In the genomic region with DNA sequence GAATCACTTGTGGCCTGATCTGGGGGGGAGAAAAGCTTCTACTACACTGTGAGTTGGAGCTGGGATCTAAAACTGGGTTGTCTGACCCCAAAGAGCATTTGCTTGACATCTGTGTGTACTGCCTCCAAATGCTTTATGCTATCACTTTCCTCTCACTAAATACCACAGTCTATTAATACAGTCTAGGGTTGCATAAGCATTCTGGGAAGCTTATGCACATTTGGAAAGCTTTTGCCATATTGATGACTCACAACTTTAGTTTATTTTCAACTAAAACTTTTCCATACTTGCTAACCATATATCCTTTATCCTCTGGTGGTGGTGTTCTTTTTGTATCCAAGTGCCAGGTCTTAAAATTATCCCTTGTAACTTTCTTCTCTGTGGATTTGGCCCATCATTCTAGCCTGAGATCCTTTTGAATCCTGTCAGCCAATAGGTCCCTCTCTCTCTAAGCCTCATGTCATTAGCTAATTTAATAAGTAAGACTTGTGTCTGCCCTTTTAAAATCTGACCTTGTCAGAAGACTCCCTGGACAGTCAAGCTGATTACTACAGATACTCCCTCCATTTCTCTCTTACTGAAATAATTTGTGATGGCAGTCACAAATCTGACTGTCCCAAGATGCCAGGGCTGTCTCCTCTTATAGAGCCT, we compare ENCODE assay signal across 14 cellular contexts.
A peak's percentile ranks its signal among the peaks of the same experiment; 100 is the strongest.
DNase-seq lines count a peak whose midpoint lies in the region; ATAC-seq and TF ChIP-seq lines count a peak whose summit lies in the region.
"Had no signal": no experiment of that assay in that cellular context is flagged by ENCODE, and none has a peak within 500 bp of the region (broad histone marks: within the 10 kb centered on the region; RNA-seq: fewer than 3 reads in every experiment).

No MANE protein-coding gene starts in this region.

- H3K36me3 Mint-ChIP-seq in activated CD4-positive, alpha-beta T cell treated with anti-CD3 and anti-CD28 coated beads, Interleukin-2, amount 10 ng/mL, durations not matched to agents 24 days and 14 days (ENCODE audit: low read depth), result no peaks in the 10 kb centered on the region
- H3K36me3 Mint-ChIP-seq: natural killer cell had no signal

- no peak overlapping the region for H3K27ac Mint-ChIP-seq in activated CD4-positive, alpha-beta T cell treated with anti-CD3 and anti-CD28 coated beads, Interleukin-2, amount 10 ng/mL, durations not matched to agents 24 days and 14 days
- H3K27ac Mint-ChIP-seq: natural killer cell had no signal

- no peaks in the 10 kb centered on the region for H3K27me3 ChIP-seq in upper lobe of left lung
- no peaks in the 10 kb centered on the region for H3K27me3 ChIP-seq in transverse colon
- H3K27me3 ChIP-seq: BLaER1 treated with 17β-estradiol and CSF1 and Interleukin-3, amounts not matched to agents 10 nM and 100 nM had no signal

- H3K9me3 ChIP-seq in upper lobe of left lung (no peaks in the 10 kb centered on the region), transverse colon (no peaks in the 10 kb centered on the region)
- H3K9me3 ChIP-seq: BLaER1 treated with 17β-estradiol and CSF1 and Interleukin-3, amounts not matched to agents 10 nM and 100 nM had no signal

- H3K36me3 ChIP-seq in upper lobe of left lung (no peaks in the 10 kb centered on the region), transverse colon (no peaks in the 10 kb centered on the region)
- H3K36me3 ChIP-seq: BLaER1 treated with 17β-estradiol and CSF1 and Interleukin-3, amounts not matched to agents 10 nM and 100 nM had no signal

- H3K9me3 Mint-ChIP-seq in activated CD4-positive, alpha-beta T cell treated with anti-CD3 and anti-CD28 coated beads, Interleukin-2, amount 10 ng/mL, durations not matched to agents 24 days and 14 days, result no peaks in the 10 kb centered on the region

- peaks cover 0 to 4% (median 0%) of the 10 kb centered on the region in 4 donors for H3K4me1 ChIP-seq in upper lobe of left lung
- peaks cover 0 to 12% (median 3%) of the 10 kb centered on the region in 4 donors for H3K4me1 ChIP-seq in transverse colon

- no peak for TF ChIP-seq POLR2A in upper lobe of left lung (IDR thresholded peaks at IDR 0.05)
- TF ChIP-seq POLR2A in transverse colon (IDR thresholded peaks at IDR 0.05), result no peak

- TF ChIP-seq EP300 in upper lobe of left lung (IDR thresholded peaks at IDR 0.05) (no peak), transverse colon (IDR thresholded peaks at IDR 0.05; ENCODE audit: low read depth) (no peak)

- no peak overlapping the region for H3K4me3 Mint-ChIP-seq in activated CD4-positive, alpha-beta T cell treated with anti-CD3 and anti-CD28 coated beads, Interleukin-2, amount 10 ng/mL, durations not matched to agents 24 days and 14 days
- H3K4me3 Mint-ChIP-seq: natural killer cell had no signal

- in situ Hi-C loops in transverse colon (cut with MboI; ENCODE audit: low pct_ligation_motif_present in 1 of 4, low pct_unique_long_range_greater_than_20kb in 1 of 4, low sequenced_read_pairs in 3 of 4), result no loop called here

- H3K27me3 Mint-ChIP-seq in activated CD4-positive, alpha-beta T cell treated with anti-CD3 and anti-CD28 coated beads, Interleukin-2, amount 10 ng/mL, durations not matched to agents 24 days and 14 days, result no peaks in the 10 kb centered on the region

- no peak overlapping the region for H3K4me3 ChIP-seq in upper lobe of left lung
- H3K4me3 ChIP-seq in transverse colon, result no peak overlapping the region
- H3K4me3 ChIP-seq: BLaER1 treated with 17β-estradiol and CSF1 and Interleukin-3, amounts not matched to agents 10 nM and 100 nM had no signal

- intact Hi-C loops in Right ventricle myocardium superior (cut with DNase I), result no loop called here
- intact Hi-C loops in cardiac septum (cut with DNase I), result loop anchor here (5.0 to 10.0 kb wide), 2 partner anchors 203 to 740 kb away; partner anchors contain the start of gene SPOPL
- intact Hi-C loops in left cardiac atrium (cut with DNase I), result loop anchor here in 1 of 2 donors (5.0 kb wide), 1 partner anchor 205 kb away; the partner anchor contains the start of gene SPOPL
- intact Hi-C loops in transverse colon (cut with DNase I; ENCODE audit: low total_unique reads), result no loop called here
- intact Hi-C loops in activated CD4-positive, alpha-beta T cell treated with anti-CD3 and anti-CD28 coated beads, Interleukin-2, amount 10 ng/mL, durations not matched to agents 24 days and 14 days (cut with micrococcal nuclease), result no loop called here

- no peak overlapping the region for H3K27ac ChIP-seq in upper lobe of left lung
- no peak overlapping the region for H3K27ac ChIP-seq in transverse colon

- peak; percentile 78 for ATAC-seq in Right ventricle myocardium superior (ENCODE audit: poor library complexity)
- peak; percentile 73 to 80 for ATAC-seq in left cardiac atrium
- peak; percentile 38 to 40 for ATAC-seq in upper lobe of left lung (ENCODE audit: low FRiP score in 2 of 2)
- ATAC-seq: natural killer cell; stimulated activated naive CD8-positive, alpha-beta T cell treated with anti-CD3 and anti-CD28 coated beads, Interleukin-15, Interleukin-2, amounts not matched to agents 100 U/mL and 50 U/mL, for 24 hours had no signal

- no peaks in the 10 kb centered on the region for H3K4me1 Mint-ChIP-seq in activated CD4-positive, alpha-beta T cell treated with anti-CD3 and anti-CD28 coated beads, Interleukin-2, amount 10 ng/mL, durations not matched to agents 24 days and 14 days
- H3K4me1 Mint-ChIP-seq: natural killer cell had no signal

- DNase-seq in Right ventricle myocardium superior, result no peak
- DNase-seq in cardiac septum (ENCODE audit: low spot score), result no peak
- DNase-seq in amniotic stem cell (lab: John Stamatoyannopoulos, UW), result peak; percentile 26
- no peak for DNase-seq in left cardiac atrium
- DNase-seq in upper lobe of left lung, result no peak
- DNase-seq in transverse colon, result no peak
- no peak for DNase-seq in activated CD4-positive, alpha-beta T cell treated with anti-CD3 and anti-CD28 coated beads, Interleukin-2, amount 10 ng/mL, durations not matched to agents 24 days and 14 days
- no peak for DNase-seq in stimulated activated CD4-positive, alpha-beta T cell treated with anti-CD3 and anti-CD28 coated beads, Interleukin-1b, Interleukin-23, amount 100 ng/mL, for 48 hours
- DNase-seq: activated naive CD4-positive, alpha-beta T cell; natural killer cell; NCI-H1048; NCI-H748 treated with DMSO at 0.1 percent for 48 hours; stimulated activated naive CD8-positive, alpha-beta T cell treated with anti-CD3 and anti-CD28 coated beads, Interleukin-15, Interleukin-2, amounts not matched to agents 100 U/mL and 50 U/mL, for 24 hours had no signal

- TF ChIP-seq CTCF in upper lobe of left lung (IDR thresholded peaks at IDR 0.05) (no peak), transverse colon (IDR thresholded peaks at IDR 0.05) (no peak)
